26 cellular contexts compared by ENCODE assay signal in the genomic region with DNA sequence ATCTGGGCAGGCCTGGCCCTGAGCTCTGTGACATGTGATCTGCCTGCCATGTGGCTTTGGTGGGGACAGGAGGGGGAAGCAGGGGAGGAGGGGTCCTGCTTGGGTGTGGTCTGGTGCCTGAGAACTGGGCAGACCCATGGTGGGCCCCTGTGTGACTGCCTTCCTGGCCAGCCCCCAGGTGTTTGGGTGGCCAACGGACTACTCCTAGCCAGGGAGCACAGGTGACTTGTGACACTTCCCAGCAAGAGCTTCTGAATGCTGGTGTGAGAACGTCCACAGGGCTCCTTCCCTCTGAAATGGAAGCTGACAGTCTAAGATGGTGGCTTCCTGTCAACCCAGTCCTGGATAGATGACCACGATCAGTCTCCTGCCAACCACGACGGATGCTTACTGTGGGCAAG.
A peak's percentile ranks its signal among the peaks of the same experiment; 100 is the strongest.
DNase-seq lines count a peak whose midpoint lies in the region; ATAC-seq, FAIRE-seq and TF ChIP-seq lines count a peak whose summit lies in the region.
"Had no signal": no experiment of that assay in that cellular context is flagged by ENCODE, and none has a peak within 500 bp of the region (broad histone marks: within the 10 kb centered on the region; RNA-seq: fewer than 3 reads in every experiment).

No MANE protein-coding gene starts in this region.

- POLR2A ChIA-PET in GM12878 (lab: Charles Lee), result no interaction called here

- WGBS in GM12878 (ENCODE audit: insufficient coverage, insufficient replicate concordance, low lambda C conversion rate, missing lambda C conversion rate), result 80% methylated on average over 5 of the region's 5 CpGs
- no CpG with 5 or more reads among the region's 5 CpGs for WGBS in neuronal stem cell (ENCODE audit: extremely low coverage in 2 of 2, insufficient read length in 2 of 2, insufficient replicate concordance in 1 of 2), 2 donors

- no peak overlapping the region for H3K23ac ChIP-seq in neuronal stem cell (ENCODE audit: low read depth, low read length, poor library complexity)

- TF ChIP-seq POLR2A in GM12878 (IDR thresholded peaks at IDR 0.05; ENCODE audit: low read depth, low read length), result no peak

- H2AFZ ChIP-seq in GM12878 (ENCODE audit: control insufficient read depth, low read depth, low read length) (no peak overlapping the region), neuronal stem cell (ENCODE audit: low read length) (peak overlapping the region; percentile 13)

- in situ Hi-C loops in GM12878 (cut with MboI), result no loop called here

- H3K4me1 ChIP-seq in left ventricle myocardium inferior (peaks cover 66% of the 10 kb centered on the region), right atrium auricular region (peaks cover 0 to 53% of the 10 kb centered on the region in 2 donors), GM12878 (ENCODE audit: control insufficient read depth, insufficient read depth, low read length) (peaks cover 29% of the 10 kb centered on the region), neuronal stem cell (ENCODE audit: control insufficient read depth in 2 of 2, insufficient read depth in 1 of 2, low read depth in 1 of 2, low read length in 2 of 2) (peaks cover 0 to 3% of the 10 kb centered on the region in 2 donors)

- no peak for TF ChIP-seq EP300 in GM12878 (IDR thresholded peaks at IDR 0.05; ENCODE audit: borderline replicate concordance in 1 of 2, control insufficient read depth in 1 of 2, low read depth in 2 of 2, low read length in 2 of 2)

- no peaks in the 10 kb centered on the region for H3K27me3 ChIP-seq in left ventricle myocardium inferior (ENCODE audit: low read depth)
- H3K27me3 ChIP-seq in right atrium auricular region, result no peaks in the 10 kb centered on the region
- H3K27me3 ChIP-seq in GM12878 (replicated peaks in 1 of 2; ENCODE audit: control insufficient read depth in 2 of 2, insufficient read depth in 2 of 2, low read length in 1 of 2), result no peaks in the 10 kb centered on the region; a peak in 1 of 4 replicates
- H3K27me3 ChIP-seq in neuronal stem cell (ENCODE audit: control insufficient read depth in 3 of 3, insufficient read depth in 3 of 3, low read depth in 1 of 3, low read length in 3 of 3), result no peaks in the 10 kb centered on the region
- H3K27me3 ChIP-seq: breast epithelium, gastroesophageal sphincter, vagina had no signal

- H3K14ac ChIP-seq in neuronal stem cell (ENCODE audit: low read length), result no peak overlapping the region

- H3K36me3 ChIP-seq in left ventricle myocardium inferior (no peaks in the 10 kb centered on the region), right atrium auricular region (no peaks in the 10 kb centered on the region), GM12878 (ENCODE audit: control insufficient read depth in 2 of 2, insufficient read depth in 2 of 2, low read length in 1 of 2) (no peaks in the 10 kb centered on the region), neuronal stem cell (replicated peaks in 1 of 2; ENCODE audit: control insufficient read depth in 2 of 2, insufficient read depth in 2 of 2, low read length in 2 of 2) (no peaks in the 10 kb centered on the region)
- H3K36me3 ChIP-seq: breast epithelium, gastroesophageal sphincter, vagina had no signal

- no peak for FAIRE-seq in GM12878 (lab: Jason Lieb, UNC)
- FAIRE-seq: endometrium, islet of Langerhans, small intestine had no signal

- intact Hi-C loops in left ventricle myocardium inferior (cut with micrococcal nuclease), result no loop called here
- intact Hi-C loops in GM12878 (cut with micrococcal nuclease; ENCODE audit: unreplicated experiment), result no loop called here

- CTCF ChIA-PET in GM12878 (lab: Yijun Ruan, JAX), result interaction anchor here (1.4 kb wide), 1 partner anchor 275 kb away, joined by 5 read pairs; no protein-coding TSS in a partner anchor

- DNase-seq in left ventricle myocardium inferior (peak; percentile 9), right atrium auricular region (ENCODE audit: low spot score) (no peak), GM12878 (ENCODE audit: low read depth, low spot score) (no peak), neuronal stem cell (ENCODE audit: low spot score) (no peak), NCI-H226 (no peak), NK-92 (lab: John Stamatoyannopoulos, UW; ENCODE audit: unreplicated experiment) (no peak), DMS153 treated with DMSO at 0.1 percent for 48 hours (lab: John Stamatoyannopoulos, UW; ENCODE audit: unreplicated experiment) (no peak)
- DNase-seq: activated CD4-positive, alpha-beta memory T cell treated with anti-CD3 and anti-CD28 coated beads, Interleukin-2, amount 10 ng/mL, durations not matched to agents 7 days and 5 days; amniotic stem cell; CD4-positive, CD25-positive, alpha-beta regulatory T cell; DMS 273 treated with DMSO at 0.1 percent for 48 hours; NCI-H1105 treated with DMSO at 0.1 percent for 48 hours; NCI-H2081; NCI-H774; SHP77 treated with DMSO at 0.1 percent for 48 hours; small intestine; stimulated activated CD4-positive, alpha-beta T cell treated with anti-CD3 and anti-CD28 coated beads, Interleukin-2, amount 100 ng/mL, for 24 hours; T-helper 9 cell had no signal

- H3K79me1 ChIP-seq in neuronal stem cell (ENCODE audit: low read depth, low read length), result peaks cover 3% of the 10 kb centered on the region

- H3K4me2 ChIP-seq in GM12878 (ENCODE audit: control insufficient read depth, insufficient read depth), result no peak overlapping the region
- no peak overlapping the region for H3K4me2 ChIP-seq in neuronal stem cell (ENCODE audit: insufficient read depth, low read length, poor library complexity, severe bottlenecking)

- no peak overlapping the region for H2BK12ac ChIP-seq in neuronal stem cell (ENCODE audit: low read length)

- no peak for TF ChIP-seq CTCF in left ventricle myocardium inferior (IDR thresholded peaks at IDR 0.05; ENCODE audit: borderline replicate concordance)
- TF ChIP-seq CTCF in right atrium auricular region (IDR thresholded peaks at IDR 0.05), result no peak
- no peak for TF ChIP-seq CTCF in GM12878 (IDR thresholded peaks at IDR 0.05 in 2 of 3, conservative IDR thresholded peaks at IDR 0.05 in 1 of 3; ENCODE audit: control insufficient read depth in 2 of 3, extremely low read depth in 1 of 3, insufficient read depth in 1 of 3, low read depth in 3 of 3, low read length in 3 of 3)

- BruUV-seq in GM12878 (replicated peaks; lab: Mats Ljungman, UMichigan), result no TSS peak

- H3K9ac ChIP-seq in GM12878 (ENCODE audit: control insufficient read depth, insufficient read depth, low read length) (no peak overlapping the region), neuronal stem cell (ENCODE audit: low read depth, low read length, poor library complexity) (no peak overlapping the region)

- H3K9me3 ChIP-seq in left ventricle myocardium inferior (replicated peaks), result no peaks in the 10 kb centered on the region
- no peaks in the 10 kb centered on the region for H3K9me3 ChIP-seq in right atrium auricular region
- no peaks in the 10 kb centered on the region for H3K9me3 ChIP-seq in GM12878 (replicated peaks; ENCODE audit: control insufficient read depth, insufficient read depth, low read length)
- no peaks in the 10 kb centered on the region for H3K9me3 ChIP-seq in neuronal stem cell (replicated peaks in 1 of 2; ENCODE audit: control insufficient read depth in 2 of 2, insufficient read depth in 1 of 2, low read depth in 1 of 2, low read length in 2 of 2)
- H3K9me3 ChIP-seq: breast epithelium, gastroesophageal sphincter, psoas muscle, vagina had no signal

- no peak overlapping the region for H2BK120ac ChIP-seq in neuronal stem cell (ENCODE audit: low read depth, low read length)

- H3K4me3 ChIP-seq in left ventricle myocardium inferior (no peak overlapping the region), right atrium auricular region (no peak overlapping the region), GM12878 (no peak overlapping the region), neuronal stem cell (ENCODE audit: low read length in 2 of 2) (no peak overlapping the region)
- H3K4me3 ChIP-seq: breast epithelium, coronary artery, gastroesophageal sphincter, lung, psoas muscle, vagina had no signal

- H3K27ac ChIP-seq in left ventricle myocardium inferior (replicated peaks) (no peak overlapping the region), right atrium auricular region (no peak overlapping the region), GM12878 (ENCODE audit: control insufficient read depth, insufficient read depth) (no peak overlapping the region), neuronal stem cell (replicated peaks; ENCODE audit: low read length) (no peak overlapping the region)
- H3K27ac ChIP-seq: breast epithelium, coronary artery, gastroesophageal sphincter, psoas muscle, vagina had no signal

- no peak for ATAC-seq in GM12878
- ATAC-seq: gastroesophageal sphincter, psoas muscle had no signal

- TF ChIP-seq RAD21 in GM12878 (IDR thresholded peaks at IDR 0.05; ENCODE audit: insufficient read depth, low read depth, low read length), result no peak

- H4K8ac ChIP-seq in neuronal stem cell (ENCODE audit: low read depth, low read length), result no peak overlapping the region

- no peaks in the 10 kb centered on the region for H3K79me2 ChIP-seq in GM12878 (ENCODE audit: control insufficient read depth, insufficient read depth, low read length)

- H2AK5ac ChIP-seq in neuronal stem cell (ENCODE audit: low read depth, low read length), result no peak overlapping the region

- RAD21 ChIA-PET in GM12878 (lab: Charles Lee; ENCODE audit: unreplicated experiment), result no interaction called here

- SMC1A ChIA-PET in GM12878 (lab: Charles Lee; ENCODE audit: uncharacterized antibody, unreplicated experiment), result no interaction called here

- no peak overlapping the region for H3K4ac ChIP-seq in neuronal stem cell (ENCODE audit: low read length)

- H4K20me1 ChIP-seq in GM12878 (ENCODE audit: control insufficient read depth, insufficient read depth), result no peaks in the 10 kb centered on the region

- H3K18ac ChIP-seq in neuronal stem cell (ENCODE audit: low read length), result no peak overlapping the region

- no peak overlapping the region for H2BK15ac ChIP-seq in neuronal stem cell (ENCODE audit: low read length)

- no peak overlapping the region for H2BK5ac ChIP-seq in neuronal stem cell (ENCODE audit: low read length)

- H4K91ac ChIP-seq in neuronal stem cell (ENCODE audit: low read depth, low read length, poor library complexity), result no peak overlapping the region

TF ChIP-seq in GM12878, 131 proteins besides CTCF, POLR2A, EP300 and RAD21:
- TF ChIP-seq, protein P1, sequence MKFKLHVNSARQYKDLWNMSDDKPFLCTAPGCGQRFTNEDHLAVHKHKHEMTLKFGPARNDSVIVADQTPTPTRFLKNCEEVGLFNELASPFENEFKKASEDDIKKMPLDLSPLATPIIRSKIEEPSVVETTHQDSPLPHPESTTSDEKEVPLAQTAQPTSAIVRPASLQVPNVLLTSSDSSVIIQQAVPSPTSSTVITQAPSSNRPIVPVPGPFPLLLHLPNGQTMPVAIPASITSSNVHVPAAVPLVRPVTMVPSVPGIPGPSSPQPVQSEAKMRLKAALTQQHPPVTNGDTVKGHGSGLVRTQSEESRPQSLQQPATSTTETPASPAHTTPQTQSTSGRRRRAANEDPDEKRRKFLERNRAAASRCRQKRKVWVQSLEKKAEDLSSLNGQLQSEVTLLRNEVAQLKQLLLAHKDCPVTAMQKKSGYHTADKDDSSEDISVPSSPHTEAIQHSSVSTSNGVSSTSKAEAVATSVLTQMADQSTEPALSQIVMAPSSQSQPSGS (IDR thresholded peaks at IDR 0.05; ENCODE audit: low read length), result no peak
- no peak for TF ChIP-seq NFYA (IDR thresholded peaks at IDR 0.05; ENCODE audit: borderline replicate concordance, low read depth, low read length)
- TF ChIP-seq YY1 (IDR thresholded peaks at IDR 0.05; ENCODE audit: low read depth, low read length), result 0 out of 2 replicates have a peak, but pooled peaks have one; percentile 24
TF ChIP-seq in GM12878: peak in this region for 1.
